25 cellular contexts compared by ENCODE assay signal in the genomic region with DNA sequence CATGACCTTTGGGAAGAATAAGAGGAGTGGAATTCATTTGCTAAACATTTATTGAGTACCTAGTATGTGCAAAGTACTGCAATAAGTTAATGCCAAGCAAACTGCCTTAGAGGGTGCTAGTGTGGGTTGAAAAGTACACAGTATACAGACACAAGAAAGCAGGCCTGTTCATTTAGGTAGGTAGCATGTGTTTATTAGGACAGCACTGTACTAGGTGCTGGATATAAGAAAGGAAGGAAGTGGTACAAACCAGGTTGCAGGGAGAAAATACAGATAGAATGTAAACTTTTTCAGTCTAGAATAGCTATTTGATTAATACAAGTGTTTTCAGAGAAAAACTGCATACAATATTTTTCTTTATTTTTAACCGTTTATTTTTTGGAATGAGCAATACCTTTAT.
DNase-seq lines count a peak whose midpoint lies in the region; ATAC-seq and TF ChIP-seq lines count a peak whose summit lies in the region.
"Had no signal": no experiment of that assay in that cellular context is flagged by ENCODE, and none has a peak within 500 bp of the region (broad histone marks: within the 10 kb centered on the region; RNA-seq: fewer than 3 reads in every experiment).

No MANE protein-coding gene starts in this region.

- H3F3A ChIP-seq in GM23338 (replicated peaks; ENCODE audit: low read depth) = no peaks in the 10 kb centered on the region

- no peak overlapping the region for H3K4me3 ChIP-seq in GM23338
- H3K4me3 ChIP-seq: esophagus muscularis mucosa, hepatocyte, prostate gland, testis, uterus had no signal

- H2AFZ ChIP-seq in GM23338 = no peak overlapping the region
- H2AFZ ChIP-seq: hepatocyte had no signal

- no peak overlapping the region for H3K4me3 Mint-ChIP-seq in activated T-cell treated with anti-CD3 and anti-CD28 coated beads, Interleukin-2, amount 50 U/mL, for 72 hours
- no peak overlapping the region for H3K4me3 Mint-ChIP-seq in GM23338
- H3K4me3 Mint-ChIP-seq in T-cell = peak overlapping the region in 1 of 3 donors; percentile 7
- H3K4me3 Mint-ChIP-seq in memory B cell = no peak overlapping the region
- H3K4me3 Mint-ChIP-seq: CD14-positive monocyte, H9 had no signal

- no peaks in the 10 kb centered on the region for H3K27me3 Mint-ChIP-seq in activated T-cell treated with anti-CD3 and anti-CD28 coated beads, Interleukin-2, amount 50 U/mL, for 72 hours (ENCODE audit: low read depth)
- H3K27me3 Mint-ChIP-seq in GM23338 (ENCODE audit: insufficient read depth, low read depth, poor library complexity) (peaks cover 4% of the 10 kb centered on the region), T-cell (no peaks in the 10 kb centered on the region), memory B cell (no peaks in the 10 kb centered on the region)

- ATAC-seq in activated T-cell treated with anti-CD3 and anti-CD28 coated beads, Interleukin-2, amount 50 U/mL, for 72 hours (replicated peaks in 1 of 2) = no peak
- ATAC-seq in GM23338 = no peak
- peak; percentile 70 to 78 (median 72) for ATAC-seq in T-cell (replicated peaks in 1 of 4)
- no peak for ATAC-seq in memory B cell (ENCODE audit: low read depth)
- ATAC-seq in GM19395 (IDR thresholded peaks at IDR 0.05; ENCODE audit: unreplicated experiment) = no peak
- ATAC-seq: PC-3 had no signal

- H3K4me1 ChIP-seq in GM23338 (ENCODE audit: insufficient read depth) = peaks cover 10% of the 10 kb centered on the region; the same call in 1 of the 2 replicates
- H3K4me1 ChIP-seq: prostate gland, testis, uterus had no signal

- peaks cover 24% of the 10 kb centered on the region for H3K4me1 Mint-ChIP-seq in activated T-cell treated with anti-CD3 and anti-CD28 coated beads, Interleukin-2, amount 50 U/mL, for 72 hours (ENCODE audit: low read depth)
- H3K4me1 Mint-ChIP-seq in GM23338 (peaks cover 11% of the 10 kb centered on the region; the same call in 2 of the 3 replicates), T-cell (peaks cover 40 to 57% (median 47%) of the 10 kb centered on the region in 3 donors), memory B cell (peaks cover 7% of the 10 kb centered on the region)

- H3K9me2 ChIP-seq in GM23338 (ENCODE audit: insufficient read depth) = no peaks in the 10 kb centered on the region

- DNase-seq in activated T-cell treated with anti-CD3 and anti-CD28 coated beads, Interleukin-2, amount 50 U/mL, for 72 hours = no peak
- no peak for DNase-seq in activated T-cell treated with anti-CD3 and anti-CD28 coated beads, Interleukin-2, amount 50 U/mL, for 1 hour
- DNase-seq in GM23338 (ENCODE audit: low spot score) (no peak), T-cell (no peak), memory B cell (ENCODE audit: low spot score in 2 of 2) (no peak), HPDE6-E6E7 (ENCODE audit: extremely low spot score) (no peak), AG20443 (ENCODE audit: low spot score) (no peak)
- DNase-seq: activated CD4-positive, alpha-beta T cell treated with anti-CD3 and anti-CD28 coated beads for 48 hours; activated naive CD4-positive, alpha-beta T cell treated with anti-CD3 and anti-CD28 coated beads, Interleukin-2, amount 50 U/mL, for 16 hours; GDM1; H9; KG1; NCI-H1092; NCI-H2029; NCI-H226; PC-3; Right ventricle myocardium superior; T-helper 1 cell; testis; uterus had no signal

- H3K27ac Mint-ChIP-seq in activated T-cell treated with anti-CD3 and anti-CD28 coated beads, Interleukin-2, amount 50 U/mL, for 72 hours = peak overlapping the region; percentile 52
- no peak overlapping the region for H3K27ac Mint-ChIP-seq in GM23338
- peak overlapping the region; percentile 83 to 85 for H3K27ac Mint-ChIP-seq in T-cell
- H3K27ac Mint-ChIP-seq in memory B cell = peak overlapping the region; percentile 83

- peaks cover 7 to 27% of the 10 kb centered on the region in 2 donors for H3K36me3 Mint-ChIP-seq in activated T-cell treated with anti-CD3 and anti-CD28 coated beads, Interleukin-2, amount 50 U/mL, for 72 hours (ENCODE audit: insufficient read depth in 2 of 2)
- H3K36me3 Mint-ChIP-seq in GM23338 (ENCODE audit: low read depth) (peaks cover 42% of the 10 kb centered on the region), T-cell (peaks cover 26% of the 10 kb centered on the region), memory B cell (peaks cover 34% of the 10 kb centered on the region)

- peaks cover 13% of the 10 kb centered on the region for H4K20me1 ChIP-seq in GM23338 (replicated peaks; ENCODE audit: insufficient read depth)

- no peaks in the 10 kb centered on the region for H3K9me3 Mint-ChIP-seq in activated T-cell treated with anti-CD3 and anti-CD28 coated beads, Interleukin-2, amount 50 U/mL, for 72 hours
- H3K9me3 Mint-ChIP-seq in GM23338 = peaks cover 4% of the 10 kb centered on the region; the same call in 2 of the 3 replicates
- peaks cover 0 to 3% (median 0%) of the 10 kb centered on the region in 3 donors for H3K9me3 Mint-ChIP-seq in T-cell
- peaks cover 5% of the 10 kb centered on the region for H3K9me3 Mint-ChIP-seq in memory B cell

- no peak overlapping the region for H3K4me2 ChIP-seq in GM23338
- H3K4me2 ChIP-seq: hepatocyte had no signal

- H3K27me3 ChIP-seq in GM23338 (ENCODE audit: insufficient read depth) = no peaks in the 10 kb centered on the region
- H3K27me3 ChIP-seq: esophagus muscularis mucosa, hepatocyte, testis, uterus had no signal

- CTCF ChIA-PET in T-cell (lab: Charles Lee) = no interaction called here

- peaks cover 19% of the 10 kb centered on the region for H3K36me3 ChIP-seq in GM23338 (ENCODE audit: insufficient read depth)
- H3K36me3 ChIP-seq: prostate gland, uterus had no signal

- POLR2A ChIA-PET in T-cell (lab: Charles Lee) = interaction anchor here (0.6 to 0.7 kb wide), 2 partner anchors 24 to 116 kb away, joined by 3 to 5 read pairs; no protein-coding TSS in a partner anchor

- TF ChIP-seq CTCF in GM23338 (conservative IDR thresholded peaks at IDR 0.05; ENCODE audit: low read depth in 2 of 2) = no peak

- H3K79me2 ChIP-seq in GM23338 (replicated peaks; ENCODE audit: insufficient read depth) = peaks cover 26% of the 10 kb centered on the region

- H3K27ac ChIP-seq in GM23338 (ENCODE audit: low read depth) = peak overlapping the region; percentile 47; the same call in 1 of the 2 replicates
- H3K27ac ChIP-seq: esophagus muscularis mucosa, hepatocyte, prostate gland, testis, uterus had no signal

TF ChIP-seq in GM23338, 12 proteins besides CTCF, POLR2A, EP300 and RAD21:
- no peak for TF ChIP-seq ZNF462 (CRISPR knock-in tag; IDR thresholded peaks at IDR 0.05)
- TF ChIP-seq EZH2 (IDR thresholded peaks at IDR 0.05; ENCODE audit: low read depth, unreplicated experiment) = no peak
- no peak for TF ChIP-seq ZNF331 (CRISPR knock-in tag; IDR thresholded peaks at IDR 0.05; ENCODE audit: low read depth)
- no peak for TF ChIP-seq JUNB (IDR thresholded peaks at IDR 0.05; ENCODE audit: unreplicated experiment)

Comparison
In these comparisons a context has a peak if more than half of its experiments do, and no peak if none do; other contexts are left out.
1. ATAC-seq: peak in T-cell (4 of 4); none in activated T-cell treated with anti-CD3 and anti-CD28 coated beads, Interleukin-2, amount 50 U/mL, for 72 hours (0 of 2), GM23338 (single experiment), memory B cell (single experiment) and GM19395 (single experiment).